Comparison of ENCODE assay signal across 8 cellular contexts in the genomic region with DNA sequence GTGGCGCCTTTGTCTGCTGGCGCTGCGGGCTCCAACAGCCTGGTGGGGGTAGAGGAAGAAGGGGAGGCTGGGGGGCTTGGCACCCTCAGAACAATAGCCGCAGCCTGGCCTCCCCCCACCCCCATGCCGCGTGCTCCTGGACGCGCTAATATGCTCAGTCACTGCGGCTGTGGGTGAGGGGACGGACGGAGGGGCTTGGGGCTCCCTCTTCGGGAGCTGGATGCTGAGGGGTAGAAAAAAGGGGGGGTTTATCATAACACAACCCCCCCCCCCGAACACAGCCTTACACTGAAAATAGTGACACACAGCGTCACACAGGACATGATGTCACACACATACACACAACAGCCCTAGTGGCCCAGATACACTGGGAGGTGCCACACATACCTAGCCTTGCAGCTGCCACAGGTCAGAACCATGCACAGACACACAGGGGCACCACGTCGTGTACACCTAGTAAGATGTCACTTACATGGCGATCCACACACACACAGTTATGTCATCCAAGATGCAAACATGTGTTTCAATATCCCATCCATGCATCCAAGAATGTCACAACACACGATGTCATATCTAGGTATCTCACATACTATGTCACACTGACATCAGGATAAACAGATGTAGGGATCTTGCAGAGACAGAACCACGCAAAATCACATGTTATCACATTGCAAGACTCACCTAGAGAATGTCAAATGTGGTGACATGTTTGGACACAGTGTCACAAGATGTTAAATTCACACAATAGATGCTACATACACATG. TPM values are rescaled to one million over a fixed set of nuclear protein-coding genes. Genes with fewer than 3 reads are reported as not detected.
DNase-seq lines count a peak whose midpoint lies in the region; ATAC-seq and TF ChIP-seq lines count a peak whose summit lies in the region.

No MANE protein-coding gene starts in this region.

- peak overlapping the region; percentile 83 for H3K4me2 ChIP-seq in BLaER1

- peaks cover 90% of the 10 kb centered on the region for H3K27me3 ChIP-seq in BLaER1
- peaks cover 32% of the 10 kb centered on the region for H3K27me3 ChIP-seq in H7 (ENCODE audit: control insufficient read depth, insufficient read depth, low read length)
- peaks cover 39% of the 10 kb centered on the region for H3K27me3 ChIP-seq in iPS-18a (ENCODE audit: control insufficient read depth, insufficient read depth, low read length)

- H3K36me3 Mint-ChIP-seq in WTC11, result peaks cover 5% of the 10 kb centered on the region

- POLR2A ChIA-PET in WTC11 (lab: Charles Lee), result interaction anchor here (0.6 kb wide), 1 partner anchor 98 kb away, joined by 3 read pairs; no protein-coding TSS in a partner anchor

- CTCF ChIA-PET in WTC11 (lab: Charles Lee), result interaction anchor here (0.9 to 1.7 kb wide), 3 partner anchors 8 to 73 kb away, joined by 5 to 8 read pairs (median 5); no protein-coding TSS in a partner anchor

- peak overlapping the region; percentile 79 for H3K4me3 Mint-ChIP-seq in WTC11

- no peak for TF ChIP-seq CTCF in WTC11 (IDR thresholded peaks at IDR 0.05)

- H3K9me3 ChIP-seq in BLaER1 (no peaks in the 10 kb centered on the region), iPS-18a (ENCODE audit: control insufficient read depth, low read depth, low read length) (no peaks in the 10 kb centered on the region)

- H3K4me3 ChIP-seq in BLaER1, result peak overlapping the region; percentile 66
- peak overlapping the region; percentile 65 for H3K4me3 ChIP-seq in H7 (ENCODE audit: insufficient read depth, low read depth, low read length)
- H3K4me3 ChIP-seq in iPS-18a (ENCODE audit: low read length), result peak overlapping the region; percentile 61

- H3K9ac ChIP-seq in BLaER1, result no peak overlapping the region
- H3K9ac ChIP-seq in iPS-18a (ENCODE audit: low read length), result peak overlapping the region; percentile 38

- H3K27ac Mint-ChIP-seq in WTC11, result peak overlapping the region; percentile 61; the same call in 1 of the 2 replicates

- H3K9me3 Mint-ChIP-seq in WTC11, result no peaks in the 10 kb centered on the region

- peaks cover 42% of the 10 kb centered on the region for H3K4me1 Mint-ChIP-seq in WTC11

- peaks cover 60% of the 10 kb centered on the region for H4K20me1 ChIP-seq in BLaER1

- DNase-seq in H7 (no peak), WTC11 (ENCODE audit: low spot score) (no peak), glomerular visceral epithelial cell (ENCODE audit: extremely low spot score) (no peak), cardiac septum (ENCODE audit: low spot score) (no peak), HK-2 (ENCODE audit: unreplicated experiment) (no peak)

- H3K4me1 ChIP-seq in BLaER1 (peaks cover 47% of the 10 kb centered on the region), iPS-18a (ENCODE audit: control insufficient read depth, low read depth, low read length) (peaks cover 12% of the 10 kb centered on the region)

- intact Hi-C loops in cardiac septum (cut with DNase I), result loop anchor here (5.0 kb wide), 1 partner anchor 37 kb away; the partner anchor contains the start of genes PRDX2 and THSD8

- peaks cover 39% of the 10 kb centered on the region for H3K27me3 Mint-ChIP-seq in WTC11 (ENCODE audit: low read depth)

- ATAC-seq in WTC11 (no peak), GM21717 (IDR thresholded peaks at IDR 0.05; ENCODE audit: unreplicated experiment) (no peak)

- H3K36me3 ChIP-seq in BLaER1, result no peaks in the 10 kb centered on the region
- H3K36me3 ChIP-seq in H7 (replicated peaks; ENCODE audit: control insufficient read depth, insufficient read depth, low read length), result no peaks in the 10 kb centered on the region
- no peaks in the 10 kb centered on the region for H3K36me3 ChIP-seq in iPS-18a (ENCODE audit: control insufficient read depth, low read depth, low read length)

- H3K27ac ChIP-seq in BLaER1, result no peak overlapping the region
- no peak overlapping the region for H3K27ac ChIP-seq in iPS-18a (ENCODE audit: low read length)

TF ChIP-seq in WTC11, 78 proteins besides CTCF, POLR2A, EP300 and RAD21:
- TF ChIP-seq IRF2 (CRISPR knock-in tag; IDR thresholded peaks at IDR 0.05; ENCODE audit: borderline replicate concordance, low read depth), result no peak
TF ChIP-seq in WTC11: peak in this region for 0.

RNA-seq across cellular contexts. Expression of gene MAST1, which starts 0.8 kb away (rescaled TPM):
- 5.5 and 7.0 TPM in 2 replicates for total RNA-seq in H7 (2014; rRNA removed; shearing (Covaris generic))
- 24.3 to 28.4 TPM (median 27.3 TPM) in 3 replicates for total RNA-seq in WTC11 (2021)
- 0.65 TPM for total RNA-seq in cardiac septum

RNA-seq across cellular contexts. Expression of gene RTBDN, which starts 4.7 kb away (rescaled TPM):
- 1.3 TPM in 2 replicates for total RNA-seq in H7 (2014; rRNA removed; shearing (Covaris generic))
- total RNA-seq in WTC11 (2021) (2.4 to 3.8 TPM (median 3.1 TPM) in 3 replicates), cardiac septum (not detected)

RNA-seq across cellular contexts. Expression of gene RNASEH2A, which starts 32.7 kb away (rescaled TPM):
- 85.4 and 104 TPM in 2 replicates for total RNA-seq in H7 (2014; rRNA removed; shearing (Covaris generic))
- 71.3 to 78.2 TPM (median 72.9 TPM) in 3 replicates for total RNA-seq in WTC11 (2021)
- 4.4 TPM for total RNA-seq in cardiac septum

RNA-seq across cellular contexts. Expression of gene THSD8, which starts 37.2 kb away (rescaled TPM):
- not detected in 2 replicates for total RNA-seq in H7 (2014; rRNA removed; shearing (Covaris generic))
- 30.1 to 50.2 TPM (median 47.0 TPM) in 3 replicates for total RNA-seq in WTC11 (2021)
- total RNA-seq in cardiac septum, result 0.94 TPM

RNA-seq across cellular contexts. Expression of gene PRDX2, which starts 37.5 kb away (rescaled TPM):
- 508 and 571 TPM in 2 replicates for total RNA-seq in H7 (2014; rRNA removed; shearing (Covaris generic))
- total RNA-seq in WTC11 (2021) (378 to 447 TPM (median 447 TPM) in 3 replicates), cardiac septum (595 TPM)

Comparison
In these comparisons a context has a peak if more than half of its experiments do, and no peak if none do; other contexts are left out.
1. RNA of gene RNASEH2A, which starts 32.7 kb away (total RNA-seq): 85.4 to 104 TPM in H7 and 71.3 to 78.2 TPM in WTC11; 4.4 TPM in cardiac septum (single experiment); every median in the first group is over 10 times any median in the second.
2. Peak in every context shown above with its lines, with median percentiles within 50 percentile points of each other: H3K4me3 ChIP-seq.